In genomic region chr6:13710552-13711383, GRCh38 we compare ENCODE assay signal across 8 cellular contexts. TPM values are rescaled to one million over a fixed set of nuclear protein-coding genes. Genes with fewer than 3 reads are reported as not detected.
DNase-seq lines count a peak whose midpoint lies in the region; ATAC-seq and TF ChIP-seq lines count a peak whose summit lies in the region.

No MANE protein-coding gene starts in this region.

- H3K36me3 Mint-ChIP-seq in activated naive CD8-positive, alpha-beta T cell = peaks cover 5% of the 10 kb centered on the region

- peak overlapping the region; percentile 43 for H3K9ac ChIP-seq in parathyroid adenoma

- H3K4me1 ChIP-seq in PC-9 (replicated peaks; ENCODE audit: insufficient read depth) (peaks cover 50% of the 10 kb centered on the region), cardiac muscle cell (ENCODE audit: low read depth) (peaks cover 29% of the 10 kb centered on the region), parathyroid adenoma (peaks cover 9% of the 10 kb centered on the region)

- H3K27me3 ChIP-seq in PC-9 (ENCODE audit: insufficient read depth, low read depth) (no peaks in the 10 kb centered on the region), cardiac muscle cell (peaks cover 2% of the 10 kb centered on the region), parathyroid adenoma (ENCODE audit: control insufficient read depth, insufficient read depth, low read length) (no peaks in the 10 kb centered on the region)

- TF ChIP-seq CTCF in PC-9 (conservative IDR thresholded peaks at IDR 0.05) (no peak), cardiac muscle cell (IDR thresholded peaks at IDR 0.05; ENCODE audit: low read depth, low read length) (no peak), parathyroid adenoma (IDR thresholded peaks at IDR 0.05) (no peak)

- H3K36me3 ChIP-seq in PC-9 (ENCODE audit: low read depth) (peaks cover 5% of the 10 kb centered on the region; the same call in 1 of the 2 replicates), cardiac muscle cell (no peaks in the 10 kb centered on the region), parathyroid adenoma (ENCODE audit: control insufficient read depth, insufficient read depth, low read length) (no peaks in the 10 kb centered on the region)

- H2AFZ ChIP-seq in PC-9 (peak overlapping the region; percentile 43; the same call in 1 of the 2 replicates), parathyroid adenoma (peak overlapping the region; percentile 83)

- no peaks in the 10 kb centered on the region for H3K27me3 Mint-ChIP-seq in activated naive CD8-positive, alpha-beta T cell

- peak in 3 of 4 experiments; percentile 7 to 25 (median 11) for DNase-seq in activated CD4-positive, CD25-positive, alpha-beta regulatory T cell (lab: John Stamatoyannopoulos, UW)
- peak in 1 of 2 experiments; percentile 65 for DNase-seq in PC-9
- DNase-seq in cardiac muscle cell (ENCODE audit: low read depth in 1 of 2, low spot score in 1 of 2) = peak in 1 of 2 donors; percentile 73
- DNase-seq in NCI-H1436 treated with DMSO at 0.1 percent for 48 hours (lab: John Stamatoyannopoulos, UW) = no peak

- no peaks in the 10 kb centered on the region for H3K9me3 ChIP-seq in PC-9 (ENCODE audit: insufficient read depth, low read depth)
- H3K9me3 ChIP-seq in cardiac muscle cell (ENCODE audit: low read depth) = no peaks in the 10 kb centered on the region
- H3K9me3 ChIP-seq in parathyroid adenoma (ENCODE audit: control insufficient read depth, low read length) = no peaks in the 10 kb centered on the region

- H3K4me2 ChIP-seq in PC-9 (peak overlapping the region; percentile 98), parathyroid adenoma (ENCODE audit: low read length) (peak overlapping the region; percentile 83)

- H3K27ac Mint-ChIP-seq in activated naive CD8-positive, alpha-beta T cell = peak overlapping the region; percentile 98

- TSS peak; percentile 32 for BruUV-seq in PC-9 (replicated peaks; lab: Mats Ljungman, UMichigan)

- peaks cover 36% of the 10 kb centered on the region for H4K20me1 ChIP-seq in PC-9 (ENCODE audit: insufficient read depth)

- peaks cover 56% of the 10 kb centered on the region for H3K79me2 ChIP-seq in PC-9 (ENCODE audit: low read depth)
- peaks cover 35% of the 10 kb centered on the region for H3K79me2 ChIP-seq in parathyroid adenoma

- H3K4me1 Mint-ChIP-seq in activated naive CD8-positive, alpha-beta T cell (ENCODE audit: low read depth) = peaks cover 57% of the 10 kb centered on the region

- peak overlapping the region; percentile 96 for H3K4me3 Mint-ChIP-seq in activated naive CD8-positive, alpha-beta T cell

- ATAC-seq in activated CD4-positive, CD25-positive, alpha-beta regulatory T cell treated with anti-CD3 and anti-CD28 coated beads, Interleukin-2, amount 50 U/mL, for 24 hours = no peak
- ATAC-seq in HG03039 (IDR thresholded peaks at IDR 0.05; ENCODE audit: unreplicated experiment) = peak; percentile 26

- POLR2A ChIA-PET in PC-9 (lab: Charles Lee; ENCODE audit: unreplicated experiment) = interaction anchor here (0.7 to 1.5 kb wide), 2 partner anchors 55 to 72 kb away, joined by 3 to 8 read pairs; no protein-coding TSS in a partner anchor

- H3K27ac ChIP-seq in PC-9 (peak overlapping the region; percentile 64), cardiac muscle cell (peak overlapping the region; percentile 95), parathyroid adenoma (peak overlapping the region; percentile 89)

- CTCF ChIA-PET in PC-9 (lab: Charles Lee) = interaction anchor here (1.2 kb wide), 1 partner anchor 84 kb away, joined by 3 read pairs; no protein-coding TSS in a partner anchor

- H3K9me3 Mint-ChIP-seq in activated naive CD8-positive, alpha-beta T cell (ENCODE audit: low read depth) = no peaks in the 10 kb centered on the region

- intact Hi-C loops in PC-9 (cut with micrococcal nuclease; ENCODE audit: unreplicated experiment) = loop anchor here (1.0 to 10.0 kb wide), 5 partner anchors 56 to 164 kb away; partner anchors contain the start of gene MCUR1

- peak overlapping the region; percentile 81 for H3K4me3 ChIP-seq in PC-9
- peak overlapping the region; percentile 65 for H3K4me3 ChIP-seq in cardiac muscle cell
- H3K4me3 ChIP-seq in parathyroid adenoma (ENCODE audit: low read depth, low read length) = peak overlapping the region; percentile 83

- H3F3A ChIP-seq in PC-9 (ENCODE audit: insufficient read depth, low read depth) = peaks cover 39% of the 10 kb centered on the region

- H3K9me2 ChIP-seq in PC-9 (ENCODE audit: insufficient read depth) = no peaks in the 10 kb centered on the region

RNA-seq across cellular contexts. Expression of gene RANBP9, which starts 0.9 kb away (rescaled TPM):
- total RNA-seq in PC-9 (2021) (44.0 and 73.8 TPM in 2 replicates), cardiac muscle cell (32.3 and 35.2 TPM in 2 replicates)
- polyA plus RNA-seq in cardiac muscle cell = 42.4 and 55.4 TPM in 2 replicates
